Comparison of ENCODE assay signal across 15 cellular contexts in genomic region chr15:57647791-57648130, GRCh38. TPM values are rescaled to one million over a fixed set of nuclear protein-coding genes. Genes with fewer than 3 reads are reported as not detected.
DNase-seq lines count a peak whose midpoint lies in the region; ATAC-seq, FAIRE-seq and TF ChIP-seq lines count a peak whose summit lies in the region.
"Had no signal": no experiment of that assay in that cellular context is flagged by ENCODE, and none has a peak within 500 bp of the region (broad histone marks: within the 10 kb centered on the region; RNA-seq: fewer than 3 reads in every experiment).

No MANE protein-coding gene starts in this region.

- peak overlapping the region; percentile 44 for H3K27ac ChIP-seq in RWPE2 (ENCODE audit: poor library complexity, severe bottlenecking)
- H3K27ac ChIP-seq: dorsolateral prefrontal cortex had no signal

- no peaks in the 10 kb centered on the region for H3K27me3 ChIP-seq in RWPE2 (ENCODE audit: insufficient read depth, poor library complexity, severe bottlenecking)
- H3K27me3 ChIP-seq: BE2C, dorsolateral prefrontal cortex had no signal

- intact Hi-C loops in Right ventricle myocardium superior (cut with DNase I): no loop called here

- H3K9me3 Mint-ChIP-seq in nephron: no peaks in the 10 kb centered on the region
- H3K9me3 Mint-ChIP-seq: activated CD4-positive, alpha-beta memory T cell treated with anti-CD3 and anti-CD28 coated beads for 36 hours; naive thymus-derived CD4-positive, alpha-beta T cell had no signal

- peaks cover 24% of the 10 kb centered on the region for H3K4me1 ChIP-seq in RWPE2 (ENCODE audit: insufficient read depth, poor library complexity, severe bottlenecking)
- H3K4me1 ChIP-seq: BE2C had no signal

- TF ChIP-seq CTCF in RWPE2 (IDR thresholded peaks at IDR 0.05; ENCODE audit: poor library complexity, severe bottlenecking) (no peak), nephron (IDR thresholded peaks at IDR 0.05; ENCODE audit: unreplicated experiment in 3 of 3) (no peak)

- peak overlapping the region; percentile 49 to 83 (median 64) for H3K27ac Mint-ChIP-seq in nephron
- H3K27ac Mint-ChIP-seq: activated CD4-positive, alpha-beta memory T cell treated with anti-CD3 and anti-CD28 coated beads for 36 hours; T-helper 17 cell had no signal

- no peaks in the 10 kb centered on the region for H3K9me3 ChIP-seq in RWPE2 (ENCODE audit: severe bottlenecking)
- H3K9me3 ChIP-seq: BE2C had no signal

- no peak for DNase-seq in GM12891 (ENCODE audit: insufficient read length, low spot score)
- DNase-seq in RWPE2 (ENCODE audit: low spot score): peak; percentile 88
- no peak for DNase-seq in Right ventricle myocardium superior
- no peak for DNase-seq in NCI-H82 treated with DMSO at 0.1 percent for 48 hours (lab: John Stamatoyannopoulos, UW; ENCODE audit: unreplicated experiment)
- no peak for DNase-seq in anterior cingulate cortex (lab: John Stamatoyannopoulos, UW)
- no peak for DNase-seq in NCI-H748 (lab: John Stamatoyannopoulos, UW; ENCODE audit: unreplicated experiment)
- DNase-seq: activated CD4-positive, alpha-beta memory T cell treated with anti-CD3 and anti-CD28 coated beads for 36 hours; activated naive CD4-positive, alpha-beta T cell; BE2C; dorsolateral prefrontal cortex; naive thymus-derived CD4-positive, alpha-beta T cell; stimulated activated CD4-positive, alpha-beta T cell treated with anti-CD3 and anti-CD28 coated beads, Interleukin-12 subunit alpha, Interleukin-12 subunit beta, amount 100 ng/mL, for 4 hours; T-helper 17 cell had no signal

- no peaks in the 10 kb centered on the region for H3K36me3 Mint-ChIP-seq in nephron (ENCODE audit: low read depth)
- H3K36me3 Mint-ChIP-seq: activated CD4-positive, alpha-beta memory T cell treated with anti-CD3 and anti-CD28 coated beads for 36 hours had no signal

- TF ChIP-seq POLR2A in GM12891 (IDR thresholded peaks at IDR 0.05; ENCODE audit: low read depth, low read length): no peak

- ATAC-seq in RWPE2 (ENCODE audit: low read depth) (peak; percentile 94), Right ventricle myocardium superior (ENCODE audit: poor library complexity) (peak; percentile 47), HG03108 (IDR thresholded peaks at IDR 0.05; ENCODE audit: unreplicated experiment) (no peak)
- ATAC-seq: naive thymus-derived CD4-positive, alpha-beta T cell; T-helper 17 cell had no signal

- no peak overlapping the region for H3K4me3 ChIP-seq in RWPE2 (ENCODE audit: severe bottlenecking)
- H3K4me3 ChIP-seq: dorsolateral prefrontal cortex had no signal

- H3K27me3 Mint-ChIP-seq in nephron (ENCODE audit: low read depth): no peaks in the 10 kb centered on the region
- H3K27me3 Mint-ChIP-seq: activated CD4-positive, alpha-beta memory T cell treated with anti-CD3 and anti-CD28 coated beads for 36 hours had no signal

- peak; percentile 52 for FAIRE-seq in GM12891 (lab: Jason Lieb, UNC)

- peaks cover 12% of the 10 kb centered on the region; the same call in 1 of the 2 replicates for H3K36me3 ChIP-seq in RWPE2 (ENCODE audit: low read depth)
- H3K36me3 ChIP-seq: BE2C had no signal

- peak overlapping the region in 1 of 3 experiments; percentile 19 for H3K4me3 Mint-ChIP-seq in nephron
- H3K4me3 Mint-ChIP-seq: activated CD4-positive, alpha-beta memory T cell treated with anti-CD3 and anti-CD28 coated beads for 36 hours; naive thymus-derived CD4-positive, alpha-beta T cell; T-helper 17 cell had no signal

- H3K4me1 Mint-ChIP-seq in nephron: peaks cover 35% of the 10 kb centered on the region

TF ChIP-seq in GM12891, 5 proteins besides CTCF, POLR2A, EP300 and RAD21:
- TF ChIP-seq TAF1 (IDR thresholded peaks at IDR 0.05; ENCODE audit: low read depth, low read length) (no peak), POLR2AphosphoS5 (IDR thresholded peaks at IDR 0.05; ENCODE audit: low read depth, low read length) (no peak)

RNA-seq across cellular contexts. Expression of gene MYZAP, which starts 56.1 kb away (rescaled TPM):
- polyA plus RNA-seq in GM12891 (2012; ENCODE audit: low read depth, missing spikeins): not detected
- total RNA-seq in Right ventricle myocardium superior: 966 TPM

RNA-seq across cellular contexts. Expression of gene POLR2M, which starts 58.8 kb away (rescaled TPM):
- 43.6 TPM for polyA plus RNA-seq in GM12891 (2012; ENCODE audit: low read depth, missing spikeins)
- 47.1 TPM for total RNA-seq in Right ventricle myocardium superior
